In genomic region chr7:43117842-43118241, GRCh38 we compare ENCODE assay signal across 18 cellular contexts. TPM values are rescaled to one million over a fixed set of nuclear protein-coding genes. Genes with fewer than 3 reads are reported as not detected.
"Had no signal": no experiment of that assay in that cellular context is flagged by ENCODE, and none has a peak within 500 bp of the region (broad histone marks: within the 10 kb centered on the region; RNA-seq: fewer than 3 reads in every experiment).

No MANE protein-coding gene starts in this region.

- DNase-seq: effector CD8-positive, alpha-beta T cell; foreskin melanocyte; head of caudate nucleus; kidney; left cardiac atrium; left ventricle myocardium inferior; lower lobe of right lung; midbrain; naive B cell; occipital lobe; pancreas; right cardiac atrium; small intestine; stimulated activated CD4-positive, alpha-beta T cell treated with anti-CD3 and anti-CD28 coated beads, Interleukin-2, amount 100 ng/mL, for 48 hours; stimulated activated naive CD4-positive, alpha-beta T cell treated with Interleukin-2 at 50 U/mL for 16 hours; trophoblast cell had no signal

- H2AFZ ChIP-seq: hepatocyte had no signal

- H3K79me2 ChIP-seq: hepatocyte had no signal

- H3K4me2 ChIP-seq: hepatocyte had no signal

- FAIRE-seq: kidney, pancreas, small intestine had no signal

- ATAC-seq: left cardiac atrium, lower lobe of right lung, pancreas, right cardiac atrium had no signal

- H3K9me3 ChIP-seq: left ventricle myocardium inferior, lower lobe of right lung, pancreas had no signal

- H3K27ac ChIP-seq: hepatocyte, left ventricle myocardium inferior, lower lobe of right lung, pancreas had no signal

- H3K4me3 ChIP-seq: hepatocyte, left ventricle myocardium inferior, lower lobe of right lung, pancreas had no signal

- H3K36me3 ChIP-seq: left ventricle myocardium inferior, lower lobe of right lung, pancreas had no signal

RNA-seq across cellular contexts. Expression of gene HECW1, which starts 5.4 kb away (rescaled TPM):
- total RNA-seq: dermis microvascular lymphatic vessel endothelial cell, left cardiac atrium, left ventricle myocardium inferior, right cardiac atrium had no signal
